Comparison of ENCODE assay signal across 17 cellular contexts in genomic region chr17:79039171-79039570, GRCh38. TPM values are rescaled to one million over a fixed set of nuclear protein-coding genes. Genes with fewer than 3 reads are reported as not detected.
A peak's percentile ranks its signal among the peaks of the same experiment; 100 is the strongest.
DNase-seq lines count a peak whose midpoint lies in the region; ATAC-seq and TF ChIP-seq lines count a peak whose summit lies in the region.
"Had no signal": no experiment of that assay in that cellular context is flagged by ENCODE, and none has a peak within 500 bp of the region (broad histone marks: within the 10 kb centered on the region; RNA-seq: fewer than 3 reads in every experiment).

No MANE protein-coding gene starts in this region.

- H3K27me3 ChIP-seq in RWPE2 (ENCODE audit: insufficient read depth, poor library complexity, severe bottlenecking) = no peaks in the 10 kb centered on the region
- H3K27me3 ChIP-seq in esophagus squamous epithelium = no peaks in the 10 kb centered on the region
- no peaks in the 10 kb centered on the region for H3K27me3 ChIP-seq in stomach
- H3K27me3 ChIP-seq: cardiac muscle cell, tibial nerve had no signal

- no peak for TF ChIP-seq CTCF in RWPE2 (IDR thresholded peaks at IDR 0.05; ENCODE audit: poor library complexity, severe bottlenecking)
- no peak for TF ChIP-seq CTCF in esophagus squamous epithelium (IDR thresholded peaks at IDR 0.05)
- TF ChIP-seq CTCF in stomach (IDR thresholded peaks at IDR 0.05) = no peak

- H3K36me3 Mint-ChIP-seq in activated CD4-positive, alpha-beta T cell treated with anti-CD3 and anti-CD28 coated beads, Interleukin-2, amount 10 ng/mL, durations not matched to agents 24 days and 14 days (ENCODE audit: low read depth) = no peaks in the 10 kb centered on the region
- H3K36me3 Mint-ChIP-seq: activated naive CD8-positive, alpha-beta T cell treated with anti-CD3 and anti-CD28 coated beads for 36 hours had no signal

- ATAC-seq in RWPE2 (ENCODE audit: low read depth) (no peak), GM21526 (IDR thresholded peaks at IDR 0.05; ENCODE audit: low FRiP score, unreplicated experiment) (no peak)
- ATAC-seq: SK-N-SH treated with all-trans-retinoic acid at 6 μM for 48 hours had no signal

- no peak overlapping the region for H3K27ac Mint-ChIP-seq in activated CD4-positive, alpha-beta T cell treated with anti-CD3 and anti-CD28 coated beads, Interleukin-2, amount 10 ng/mL, durations not matched to agents 24 days and 14 days
- H3K27ac Mint-ChIP-seq: activated naive CD8-positive, alpha-beta T cell treated with anti-CD3 and anti-CD28 coated beads for 36 hours had no signal

- H3K9me3 ChIP-seq in RWPE2 (ENCODE audit: severe bottlenecking) = no peaks in the 10 kb centered on the region
- H3K9me3 ChIP-seq in esophagus squamous epithelium = no peaks in the 10 kb centered on the region
- H3K9me3 ChIP-seq in stomach = no peaks in the 10 kb centered on the region
- H3K9me3 ChIP-seq: tibial nerve had no signal

- no peaks in the 10 kb centered on the region for H3K9me3 Mint-ChIP-seq in activated CD4-positive, alpha-beta T cell treated with anti-CD3 and anti-CD28 coated beads, Interleukin-2, amount 10 ng/mL, durations not matched to agents 24 days and 14 days
- H3K9me3 Mint-ChIP-seq: activated naive CD8-positive, alpha-beta T cell treated with anti-CD3 and anti-CD28 coated beads for 36 hours had no signal

- H3K4me1 Mint-ChIP-seq in activated CD4-positive, alpha-beta T cell treated with anti-CD3 and anti-CD28 coated beads, Interleukin-2, amount 10 ng/mL, durations not matched to agents 24 days and 14 days = no peaks in the 10 kb centered on the region

- H3K27ac ChIP-seq in RWPE2 (ENCODE audit: poor library complexity, severe bottlenecking) (peak overlapping the region; percentile 79), esophagus squamous epithelium (peak overlapping the region; percentile 15 to 84 (median 70)), stomach (peak overlapping the region in 3 of 5 donors; percentile 37 to 64 (median 42))
- H3K27ac ChIP-seq: C4-2B, cardiac muscle cell had no signal

- no peak overlapping the region for H3K4me3 Mint-ChIP-seq in activated CD4-positive, alpha-beta T cell treated with anti-CD3 and anti-CD28 coated beads, Interleukin-2, amount 10 ng/mL, durations not matched to agents 24 days and 14 days
- H3K4me3 Mint-ChIP-seq: activated naive CD8-positive, alpha-beta T cell treated with anti-CD3 and anti-CD28 coated beads for 36 hours had no signal

- H3K36me3 ChIP-seq in RWPE2 (ENCODE audit: low read depth) (no peaks in the 10 kb centered on the region), esophagus squamous epithelium (no peaks in the 10 kb centered on the region), stomach (no peaks in the 10 kb centered on the region)
- H3K36me3 ChIP-seq: cardiac muscle cell, tibial nerve had no signal

- no peak for TF ChIP-seq EP300 in stomach (IDR thresholded peaks at IDR 0.05)

- H3K4me1 ChIP-seq in RWPE2 (ENCODE audit: insufficient read depth, poor library complexity, severe bottlenecking) = peaks cover 35% of the 10 kb centered on the region
- H3K4me1 ChIP-seq in esophagus squamous epithelium = peaks cover 3 to 49% (median 26%) of the 10 kb centered on the region in 3 donors
- H3K4me1 ChIP-seq in stomach = peaks cover 0 to 32% (median 15%) of the 10 kb centered on the region in 4 donors

- intact Hi-C loops in esophagus squamous epithelium (cut with DNase I) = no loop called here
- intact Hi-C loops in stomach (cut with DNase I; ENCODE audit: low total_unique reads) = no loop called here
- intact Hi-C loops in activated CD4-positive, alpha-beta T cell treated with anti-CD3 and anti-CD28 coated beads, Interleukin-2, amount 10 ng/mL, durations not matched to agents 24 days and 14 days (cut with micrococcal nuclease) = no loop called here

- TF ChIP-seq POLR2A in esophagus squamous epithelium (IDR thresholded peaks at IDR 0.05) (no peak), stomach (IDR thresholded peaks at IDR 0.05) (no peak)

- no peak overlapping the region for H3K4me3 ChIP-seq in RWPE2 (ENCODE audit: severe bottlenecking)
- H3K4me3 ChIP-seq in esophagus squamous epithelium = no peak overlapping the region
- no peak overlapping the region for H3K4me3 ChIP-seq in stomach
- H3K4me3 ChIP-seq: cardiac muscle cell, tibial nerve had no signal

- WGBS in esophagus squamous epithelium, 2 donors = 81 to 83% methylated on average over 8 of the region's 8 CpGs
- 86 to 97% (median 96%) methylated on average over 8 of the region's 8 CpGs for WGBS in stomach, 5 donors

- DNase-seq in RWPE2 (ENCODE audit: low spot score) (no peak), esophagus squamous epithelium (lab: John Stamatoyannopoulos, UW) (no peak), stomach (no peak), medulla oblongata (ENCODE audit: extremely low spot score) (no peak)
- DNase-seq in activated CD4-positive, alpha-beta T cell treated with anti-CD3 and anti-CD28 coated beads, Interleukin-2, amount 10 ng/mL, durations not matched to agents 24 days and 14 days = no peak
- DNase-seq: activated CD4-positive, alpha-beta T cell treated with anti-CD3 and anti-CD28 coated beads for 48 hours; activated naive CD8-positive, alpha-beta T cell treated with anti-CD3 and anti-CD28 coated beads for 36 hours; mesendoderm; NCI-H2081 treated with DMSO at 0.1 percent for 48 hours; NCI-H524 treated with DMSO at 0.1 percent for 48 hours; stimulated activated CD4-positive, alpha-beta T cell treated with anti-CD3 and anti-CD28 coated beads, Interleukin-2, amount 100 ng/mL, for 48 hours had no signal

- no peaks in the 10 kb centered on the region for H3K27me3 Mint-ChIP-seq in activated CD4-positive, alpha-beta T cell treated with anti-CD3 and anti-CD28 coated beads, Interleukin-2, amount 10 ng/mL, durations not matched to agents 24 days and 14 days
- H3K27me3 Mint-ChIP-seq: activated naive CD8-positive, alpha-beta T cell treated with anti-CD3 and anti-CD28 coated beads for 36 hours had no signal

RNA-seq across cellular contexts. Expression of gene C1QTNF1, which starts 15.2 kb away (rescaled TPM):
- total RNA-seq in esophagus squamous epithelium (10 to 100 TPM in 2 of 4 donors, 1 to 10 TPM in 2; 2.7 to 20.4 (median 6.8) TPM), stomach (10 to 100 TPM in 3 of 5 donors, 1 to 10 TPM in 2; 6.4 to 20.3 (median 10.1) TPM)
- polyA plus RNA-seq in stomach = 10 to 100 TPM in 2 of 3 donors, 1 to 10 TPM in 1; 2.9 to 18.2 (median 15.3) TPM
- total RNA-seq in activated CD4-positive, alpha-beta T cell treated with anti-CD3 and anti-CD28 coated beads, Interleukin-2, amount 10 ng/mL, durations not matched to agents 24 days and 14 days = not detected in 2 replicates
- total RNA-seq: OCI-LY7 had no signal

RNA-seq across cellular contexts. Expression of gene CANT1, which starts 29.6 kb away (rescaled TPM):
- total RNA-seq in esophagus squamous epithelium (10 to 100 TPM; 36.2 to 58.8 (median 38.3) TPM), stomach (100 to 1,000 TPM in 1 of 5 donors, 10 to 100 TPM in 4; 31.2 to 151 (median 70.1) TPM)
- 10 to 100 TPM; 16.6 to 20.9 (median 18.1) TPM for polyA plus RNA-seq in stomach
- total RNA-seq in activated CD4-positive, alpha-beta T cell treated with anti-CD3 and anti-CD28 coated beads, Interleukin-2, amount 10 ng/mL, durations not matched to agents 24 days and 14 days = 62.4 and 70.5 TPM in 2 replicates

RNA-seq across cellular contexts. Expression of gene ENGASE, which starts 35.5 kb away (rescaled TPM):
- total RNA-seq in esophagus squamous epithelium = 10 to 100 TPM in 2 of 4 donors, 1 to 10 TPM in 2; 6.0 to 32.2 (median 9.5) TPM
- 100 to 1,000 TPM in 1 of 5 donors, 10 to 100 TPM in 4; 33.8 to 505 (median 65.9) TPM for total RNA-seq in stomach
- 10 to 100 TPM in 2 of 3 donors, 1 to 10 TPM in 1; 6.6 to 23.8 (median 20.1) TPM for polyA plus RNA-seq in stomach
- 49.5 and 52.4 TPM in 2 replicates for total RNA-seq in activated CD4-positive, alpha-beta T cell treated with anti-CD3 and anti-CD28 coated beads, Interleukin-2, amount 10 ng/mL, durations not matched to agents 24 days and 14 days

RNA-seq across cellular contexts. Expression of gene LGALS3BP, which starts 59.4 kb away (rescaled TPM):
- 100 to 1,000 TPM; 172 to 414 (median 262) TPM for total RNA-seq in esophagus squamous epithelium
- total RNA-seq in stomach = 100 to 1,000 TPM in 4 of 5 donors, 10 to 100 TPM in 1; 94.5 to 625 (median 434) TPM
- polyA plus RNA-seq in stomach = 100 to 1,000 TPM in 2 of 3 donors, 10 to 100 TPM in 1; 63.4 to 212 (median 172) TPM
- 73.3 and 74.2 TPM in 2 replicates for total RNA-seq in activated CD4-positive, alpha-beta T cell treated with anti-CD3 and anti-CD28 coated beads, Interleukin-2, amount 10 ng/mL, durations not matched to agents 24 days and 14 days
